Comparison of ENCODE assay signal across 8 cellular contexts in genomic region chr12:26939953-26940352, GRCh38. TPM values are rescaled to one million over a fixed set of nuclear protein-coding genes. Genes with fewer than 3 reads are reported as not detected.
DNase-seq lines count a peak whose midpoint lies in the region; ATAC-seq, FAIRE-seq and TF ChIP-seq lines count a peak whose summit lies in the region.
"Had no signal": no experiment of that assay in that cellular context is flagged by ENCODE, and none has a peak within 500 bp of the region (broad histone marks: within the 10 kb centered on the region; RNA-seq: fewer than 3 reads in every experiment).

No MANE protein-coding gene starts in this region.

- peak; percentile 9 for DNase-seq in RPMI8226
- DNase-seq in esophagus muscularis mucosa (ENCODE audit: extremely low spot score) = no peak
- DNase-seq in small intestine = peak; percentile 8
- no peak for DNase-seq in GM19239 (ENCODE audit: insufficient read length, low spot score)
- no peak for DNase-seq in head of caudate nucleus

- H3K4me1 ChIP-seq in HEK293 (ENCODE audit: control insufficient read depth, insufficient read depth, low read length) (peaks cover 23% of the 10 kb centered on the region), esophagus muscularis mucosa (peaks cover 41 to 69% (median 61%) of the 10 kb centered on the region in 4 donors), small intestine (ENCODE audit: control insufficient read depth in 2 of 2, insufficient read depth in 1 of 2, low read depth in 1 of 2, low read length in 1 of 2) (peaks cover 0 to 3% of the 10 kb centered on the region in 2 donors)

- no peak for TF ChIP-seq POLR2A in esophagus muscularis mucosa (IDR thresholded peaks at IDR 0.05; ENCODE audit: low read depth)

- no peak overlapping the region for H3K27ac ChIP-seq in HEK293 (ENCODE audit: extremely low read depth, low read depth, low read length)
- H3K27ac ChIP-seq in esophagus muscularis mucosa (replicated peaks in 1 of 4) = peak overlapping the region in 2 of 4 donors; percentile 96 to 97
- H3K27ac ChIP-seq in small intestine (ENCODE audit: low read depth in 1 of 2, low read length in 1 of 2) = no peak overlapping the region

- intact Hi-C loops in esophagus muscularis mucosa (cut with DNase I) (loop anchor here (5.0 to 10.0 kb wide), 3 partner anchors 72 to 367 kb away; partner anchors contain the start of gene TM7SF3), head of caudate nucleus (cut with DNase I) (loop anchor here (2.0 to 10.0 kb wide), 2 partner anchors 75 to 85 kb away; partner anchors contain the start of gene TM7SF3)

- H3K36me3 ChIP-seq in HEK293 (ENCODE audit: control insufficient read depth in 2 of 2, insufficient read depth in 1 of 2, low read length in 2 of 2) = no peaks in the 10 kb centered on the region
- H3K36me3 ChIP-seq in esophagus muscularis mucosa = no peaks in the 10 kb centered on the region
- no peaks in the 10 kb centered on the region for H3K36me3 ChIP-seq in small intestine (ENCODE audit: control insufficient read depth in 2 of 2, insufficient read depth in 2 of 2, low read length in 2 of 2)

- no peak for FAIRE-seq in small intestine (lab: Jason Lieb, UNC)
- no peak for FAIRE-seq in GM19239 (lab: Jason Lieb, UNC)
- FAIRE-seq: H1 had no signal

- no peak for ATAC-seq in HG03378 (IDR thresholded peaks at IDR 0.05; ENCODE audit: unreplicated experiment)

- POLR2A ChIA-PET in HEK293 (lab: Yijun Ruan, JAX) = no interaction called here

- H3K4me3 ChIP-seq in HEK293 (ENCODE audit: low read depth, low read length) (peak overlapping the region; percentile 87), esophagus muscularis mucosa (peak overlapping the region; percentile 89 to 96 (median 93)), small intestine (ENCODE audit: low read depth in 1 of 2, low read length in 2 of 2) (peak overlapping the region in 1 of 2 donors; percentile 91)

- H3K27me3 ChIP-seq in esophagus muscularis mucosa = no peaks in the 10 kb centered on the region
- no peaks in the 10 kb centered on the region for H3K27me3 ChIP-seq in small intestine (ENCODE audit: control insufficient read depth in 2 of 2, insufficient read depth in 2 of 2, low read length in 2 of 2)

- TF ChIP-seq EP300 in esophagus muscularis mucosa (IDR thresholded peaks at IDR 0.05) = no peak

- CTCF ChIA-PET in HEK293 (lab: Yijun Ruan, JAX) = no interaction called here

- 26% methylated on average over 1 of the region's 1 CpG for WGBS in esophagus muscularis mucosa
- 20 to 35% (median 23%) methylated on average over 1 of the region's 1 CpG for WGBS in small intestine, 3 donors

- H3K9me3 ChIP-seq in HEK293 (ENCODE audit: control insufficient read depth, insufficient read depth, low read depth, low read length) (no peaks in the 10 kb centered on the region), esophagus muscularis mucosa (peaks cover 0 to 4% (median 0%) of the 10 kb centered on the region in 4 donors), small intestine (ENCODE audit: control insufficient read depth, low read depth) (no peaks in the 10 kb centered on the region)

- TF ChIP-seq CTCF in HEK293 (tag by site-specific recombination; IDR thresholded peaks at IDR 0.05) = no peak
- TF ChIP-seq CTCF in esophagus muscularis mucosa (IDR thresholded peaks at IDR 0.05) = no peak

TF ChIP-seq in HEK293, 187 proteins besides CTCF, POLR2A, EP300 and RAD21:
- no peak for TF ChIP-seq ZNF112 (tag by site-specific recombination; IDR thresholded peaks at IDR 0.05)
- no peak for TF ChIP-seq ZNF23 (tag by site-specific recombination; IDR thresholded peaks at IDR 0.05; ENCODE audit: borderline replicate concordance)
- no peak for TF ChIP-seq PATZ1 (tag by site-specific recombination; IDR thresholded peaks at IDR 0.05)
- no peak for TF ChIP-seq ZBTB17 (tag by site-specific recombination; IDR thresholded peaks at IDR 0.05)
- TF ChIP-seq ZNF248 (tag by site-specific recombination; IDR thresholded peaks at IDR 0.05) = no peak
- no peak for TF ChIP-seq ZEB2 (tag by site-specific recombination; IDR thresholded peaks at IDR 0.05)
- no peak for TF ChIP-seq REPIN1 (tag by site-specific recombination; IDR thresholded peaks at IDR 0.05; ENCODE audit: low read depth)
- TF ChIP-seq, protein P1, sequence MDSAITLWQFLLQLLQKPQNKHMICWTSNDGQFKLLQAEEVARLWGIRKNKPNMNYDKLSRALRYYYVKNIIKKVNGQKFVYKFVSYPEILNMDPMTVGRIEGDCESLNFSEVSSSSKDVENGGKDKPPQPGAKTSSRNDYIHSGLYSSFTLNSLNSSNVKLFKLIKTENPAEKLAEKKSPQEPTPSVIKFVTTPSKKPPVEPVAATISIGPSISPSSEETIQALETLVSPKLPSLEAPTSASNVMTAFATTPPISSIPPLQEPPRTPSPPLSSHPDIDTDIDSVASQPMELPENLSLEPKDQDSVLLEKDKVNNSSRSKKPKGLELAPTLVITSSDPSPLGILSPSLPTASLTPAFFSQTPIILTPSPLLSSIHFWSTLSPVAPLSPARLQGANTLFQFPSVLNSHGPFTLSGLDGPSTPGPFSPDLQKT (IDR thresholded peaks at IDR 0.05; ENCODE audit: borderline replicate concordance, low read depth, low read length) = no peak
- no peak for TF ChIP-seq ZNF776 (tag by site-specific recombination; IDR thresholded peaks at IDR 0.05; ENCODE audit: borderline replicate concordance)
- no peak for TF ChIP-seq KLF16 (tag by site-specific recombination; IDR thresholded peaks at IDR 0.05)

RNA-seq across cellular contexts. Expression of gene FGFR1OP2, which starts 1.7 kb away (rescaled TPM):
- total RNA-seq in esophagus muscularis mucosa = 10 to 100 TPM; 52.7 to 65.9 (median 59.4) TPM
- polyA plus RNA-seq in small intestine = 10 to 100 TPM; 21.7 to 25.3 (median 23.8) TPM

RNA-seq across cellular contexts. Expression of gene INTS13, which starts 2.2 kb away (rescaled TPM):
- total RNA-seq in esophagus muscularis mucosa = 10 to 100 TPM; 14.2 to 24.9 (median 22.7) TPM
- polyA plus RNA-seq in small intestine = 10 to 100 TPM; 14.6 to 19.2 (median 16.6) TPM

Comparison
In these comparisons a context has a peak if more than half of its experiments do, and no peak if none do; other contexts are left out.
1. DNase-seq: peak in RPMI8226 (single experiment) and small intestine (single experiment); none in esophagus muscularis mucosa (single experiment), GM19239 (single experiment) and head of caudate nucleus (0 of 42).